In genomic region chr13:111046590-111047141, GRCh38 we compare ENCODE assay signal across 8 cellular contexts.
A peak's percentile ranks its signal among the peaks of the same experiment; 100 is the strongest.
DNase-seq lines count a peak whose midpoint lies in the region; ATAC-seq and TF ChIP-seq lines count a peak whose summit lies in the region.

No MANE protein-coding gene starts in this region.

- in situ Hi-C loops in mammary epithelial cell (cut with MboI; ENCODE audit: low sequenced_read_pairs in 2 of 2) = no loop called here

- peak; percentile 55 for ATAC-seq in GM21737 (IDR thresholded peaks at IDR 0.05; ENCODE audit: unreplicated experiment)

- H3K4me1 ChIP-seq in mammary epithelial cell (ENCODE audit: insufficient read depth, low read length) = no peaks in the 10 kb centered on the region

- H3K36me3 ChIP-seq in kidney epithelial cell (ENCODE audit: control insufficient read depth, insufficient read depth, low read length) = no peaks in the 10 kb centered on the region
- H3K36me3 ChIP-seq in mammary epithelial cell (ENCODE audit: insufficient read depth, low read length) = no peaks in the 10 kb centered on the region

- no peak overlapping the region for H3K9ac ChIP-seq in mammary epithelial cell (ENCODE audit: insufficient read depth, low read length)

- H4K20me1 ChIP-seq in mammary epithelial cell (ENCODE audit: insufficient read depth, low read length) = no peaks in the 10 kb centered on the region

- BruUV-seq in mammary epithelial cell (replicated peaks; lab: Mats Ljungman, UMichigan) = no TSS peak

- H3K4me2 ChIP-seq in mammary epithelial cell (ENCODE audit: insufficient read depth, low read depth, low read length) = no peak overlapping the region

- TF ChIP-seq CTCF in GM10248 (IDR thresholded peaks at IDR 0.05; ENCODE audit: control extremely low read depth, extremely low read depth, low read depth, missing control alignments) (peak; percentile 26), kidney epithelial cell (IDR thresholded peaks at IDR 0.05; ENCODE audit: insufficient read depth, low read length, poor library complexity, severe bottlenecking) (peak; percentile 8), mammary epithelial cell (conservative IDR thresholded peaks at IDR 0.05 in 1 of 2, IDR thresholded peaks at IDR 0.05 in 1 of 2; ENCODE audit: extremely low read depth in 1 of 2, insufficient read depth in 1 of 2, low read depth in 1 of 2, low read length in 2 of 2) (peak in 1 of 2 donors; percentile 31)

- 68% methylated on average over 5 of the region's 9 CpGs for WGBS in mammary epithelial cell (ENCODE audit: low coverage, missing lambda C conversion rate)

- no peaks in the 10 kb centered on the region for H3K79me2 ChIP-seq in mammary epithelial cell (ENCODE audit: insufficient read depth, low read length)

- H2AFZ ChIP-seq in mammary epithelial cell (ENCODE audit: low read depth, low read length) = no peak overlapping the region

- H3K4me3 ChIP-seq in kidney epithelial cell (ENCODE audit: low read depth, low read length) = no peak overlapping the region
- H3K4me3 ChIP-seq in mammary epithelial cell (replicated peaks in 1 of 3; ENCODE audit: insufficient read depth in 1 of 3, low read depth in 2 of 3, low read length in 3 of 3) = no peak overlapping the region

- POLR2A ChIA-PET in GM10248 (lab: Yijun Ruan, JAX) = interaction anchor here (0.5 to 1.2 kb wide), 2 partner anchors 131 to 331 kb away, joined by 3 to 4 read pairs; no protein-coding TSS in a partner anchor

- intact Hi-C loops in mammary epithelial cell (cut with micrococcal nuclease) = no loop called here

- dilution Hi-C loops in mammary epithelial cell (cut with HindIII; ENCODE audit: low sequenced_read_pairs) = no loop called here

- no peak overlapping the region for H3K27ac ChIP-seq in mammary epithelial cell (ENCODE audit: insufficient read depth, low read depth, low read length)

- CTCF ChIA-PET in GM10248 (lab: Yijun Ruan, JAX) = interaction anchor here (0.9 to 3.9 kb wide), 4 partner anchors 10 to 131 kb away, joined by 3 to 26 read pairs (median 6); no protein-coding TSS in a partner anchor
- CTCF ChIA-PET in mammary epithelial cell (lab: Charles Lee; ENCODE audit: low non-redundant PET) = no interaction called here

- no peaks in the 10 kb centered on the region for H3K9me3 ChIP-seq in mammary epithelial cell (replicated peaks; ENCODE audit: insufficient read depth, low read length)

- DNase-seq in GM10248 (ENCODE audit: extremely low spot score) = peak; percentile 76
- peak; percentile 43 for DNase-seq in OCI-M1 (lab: John Stamatoyannopoulos, UW)
- DNase-seq in kidney epithelial cell (ENCODE audit: low read depth) = no peak
- DNase-seq in LoVo (ENCODE audit: low spot score) = no peak
- DNase-seq in mammary epithelial cell = no peak
- DNase-seq in Ammon's horn (ENCODE audit: low spot score) = no peak
- DNase-seq in COLO668 (lab: John Stamatoyannopoulos, UW; ENCODE audit: unreplicated experiment) = no peak

- H3K27me3 ChIP-seq in kidney epithelial cell (ENCODE audit: control insufficient read depth, insufficient read depth, low read length) = no peaks in the 10 kb centered on the region
- H3K27me3 ChIP-seq in mammary epithelial cell (ENCODE audit: insufficient read depth, low read length) = no peaks in the 10 kb centered on the region

Comparison
In these comparisons a context has a peak if more than half of its experiments do, and no peak if none do; other contexts are left out.
1. DNase-seq: peak in GM10248 (single experiment) and OCI-M1 (single experiment); none in kidney epithelial cell (single experiment), LoVo (single experiment), mammary epithelial cell (single experiment), Ammon's horn (single experiment) and COLO668 (single experiment).